In the genomic region with DNA sequence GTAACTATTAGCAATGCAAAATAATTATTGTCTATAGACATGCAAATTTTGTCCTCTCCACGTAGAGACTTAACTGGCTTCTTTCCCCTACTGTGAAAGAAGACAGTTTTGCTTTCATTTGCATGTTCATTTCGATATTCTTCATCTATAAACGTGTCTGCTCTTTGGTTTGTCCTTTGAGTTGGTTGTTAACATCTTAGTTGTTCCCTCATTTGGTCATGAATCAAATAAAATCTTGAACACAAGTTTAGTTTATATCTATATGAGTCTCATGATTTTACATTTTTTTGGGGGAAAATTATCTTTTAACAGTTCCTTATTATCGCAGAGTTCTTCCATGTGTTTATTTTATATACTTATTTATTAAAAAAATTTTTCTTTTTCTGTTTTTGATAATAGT, we compare ENCODE assay signal across 29 cellular contexts.
"Had no signal": no experiment of that assay in that cellular context is flagged by ENCODE, and none has a peak within 500 bp of the region (broad histone marks: within the 10 kb centered on the region; RNA-seq: fewer than 3 reads in every experiment).

No MANE protein-coding gene starts in this region.

- H3K27ac ChIP-seq: colonic mucosa, coronary artery, dorsolateral prefrontal cortex, epithelial cell of prostate, esophagus muscularis mucosa, esophagus squamous epithelium, foreskin keratinocyte, gastrocnemius medialis, gastroesophageal sphincter, heart left ventricle, heart right ventricle, hepatocyte had no signal

- H3K4me3 Mint-ChIP-seq: dendritic cell treated with granulocyte-macrophage colony-stimulating factor and Interleukin-4, amounts not matched to agents 40 ng/mL and 50 ng/mL, for 4 days; effector memory CD8-positive, alpha-beta T cell; endodermal cell had no signal

- H3K27me3 ChIP-seq: colonic mucosa, gastrocnemius medialis had no signal

- H3K9me3 ChIP-seq: colonic mucosa, esophagus muscularis mucosa, esophagus squamous epithelium, gastrocnemius medialis, gastroesophageal sphincter, heart left ventricle, heart right ventricle had no signal

- H3K9me3 Mint-ChIP-seq: dendritic cell treated with granulocyte-macrophage colony-stimulating factor and Interleukin-4, amounts not matched to agents 40 ng/mL and 50 ng/mL, for 4 days; effector memory CD8-positive, alpha-beta T cell; endodermal cell had no signal

- DNase-seq: colonic mucosa; cortex of kidney; dermis blood vessel endothelial cell; dorsolateral prefrontal cortex; effector CD4-positive, alpha-beta T cell; effector CD8-positive, alpha-beta T cell; effector memory CD4-positive, alpha-beta T cell; effector memory CD8-positive, alpha-beta T cell; endodermal cell; erythroblast; esophagus squamous epithelium; foreskin fibroblast; foreskin keratinocyte; foreskin melanocyte; gastrocnemius medialis; glutamatergic neuron; head of caudate nucleus; heart left ventricle; heart right ventricle had no signal

- H3K4me2 ChIP-seq: hepatocyte had no signal

- H2AFZ ChIP-seq: hepatocyte had no signal

- H3K79me2 ChIP-seq: hepatocyte had no signal

- H3K36me3 ChIP-seq: colonic mucosa, esophagus muscularis mucosa, esophagus squamous epithelium, gastrocnemius medialis, gastroesophageal sphincter, heart left ventricle, heart right ventricle had no signal

- ATAC-seq: effector memory CD8-positive, alpha-beta T cell; esophagus mucosa; foreskin keratinocyte; gastrocnemius medialis; gastroesophageal sphincter; heart left ventricle; heart right ventricle had no signal

- H3K4me3 ChIP-seq: colonic mucosa, coronary artery, dorsolateral prefrontal cortex, esophagus muscularis mucosa, esophagus squamous epithelium, gastrocnemius medialis, gastroesophageal sphincter, heart left ventricle, heart right ventricle, hepatocyte had no signal

- H3K27ac Mint-ChIP-seq: dendritic cell treated with granulocyte-macrophage colony-stimulating factor and Interleukin-4, amounts not matched to agents 40 ng/mL and 50 ng/mL, for 4 days; effector memory CD8-positive, alpha-beta T cell; endodermal cell had no signal

- H3K4me1 ChIP-seq: colonic mucosa, esophagus muscularis mucosa, foreskin keratinocyte, gastrocnemius medialis, gastroesophageal sphincter, heart left ventricle, heart right ventricle had no signal

- FAIRE-seq: colon, endometrium, endothelial cell of umbilical vein had no signal
